17 cellular contexts compared by ENCODE assay signal in genomic region chr2:12741361-12741760, GRCh38. TPM values are rescaled to one million over a fixed set of nuclear protein-coding genes. Genes with fewer than 3 reads are reported as not detected.
A peak's percentile ranks its signal among the peaks of the same experiment; 100 is the strongest.
DNase-seq lines count a peak whose midpoint lies in the region; ATAC-seq and TF ChIP-seq lines count a peak whose summit lies in the region.
"Had no signal": no experiment of that assay in that cellular context is flagged by ENCODE, and none has a peak within 500 bp of the region (broad histone marks: within the 10 kb centered on the region; RNA-seq: fewer than 3 reads in every experiment).

No MANE protein-coding gene starts in this region.

- H3K9me3 ChIP-seq in PC-3 (ENCODE audit: low read length) (no peaks in the 10 kb centered on the region), spleen (no peaks in the 10 kb centered on the region)
- H3K9me3 ChIP-seq: Peyer's patch had no signal

- no peak overlapping the region for H3K27ac ChIP-seq in PC-3 (ENCODE audit: low read length)
- peak overlapping the region in 7 of 8 donors; percentile 22 to 97 (median 82) for H3K27ac ChIP-seq in spleen

- WGBS in spleen, 5 donors = 35 to 54% (median 41%) methylated on average over 3 of the region's 3 CpGs

- H2AFZ ChIP-seq in PC-3 (ENCODE audit: low read length) = no peak overlapping the region

- H3K4me3 ChIP-seq in PC-3 (ENCODE audit: low read length) (no peak overlapping the region), spleen (no peak overlapping the region)
- H3K4me3 ChIP-seq: Peyer's patch had no signal

- TSS peak; percentile 21 for BruUV-seq in PC-3 (replicated peaks; lab: Mats Ljungman, UMichigan)

- no peaks in the 10 kb centered on the region for H3K27me3 ChIP-seq in PC-3 (ENCODE audit: low read length)
- no peaks in the 10 kb centered on the region for H3K27me3 ChIP-seq in spleen (replicated peaks in 1 of 7)
- H3K27me3 ChIP-seq: Peyer's patch had no signal

- no peaks in the 10 kb centered on the region for H3K79me2 ChIP-seq in PC-3 (ENCODE audit: low read length)

- no peaks in the 10 kb centered on the region for H3K9me2 ChIP-seq in PC-3 (replicated peaks; ENCODE audit: low read length)

- no peak for DNase-seq in PC-3
- DNase-seq in mesothelial cell of epicardium (ENCODE audit: low spot score in 2 of 2, unreplicated experiment in 2 of 2) = no peak
- DNase-seq in spleen = no peak
- DNase-seq in GM20000 (ENCODE audit: low spot score) = no peak
- no peak for DNase-seq in activated CD4-positive, alpha-beta T cell treated with anti-CD3 and anti-CD28 coated beads for 4 hours
- no peak for DNase-seq in posterior vena cava (ENCODE audit: low spot score)
- DNase-seq in AML-193 (lab: John Stamatoyannopoulos, UW) = no peak
- DNase-seq: CD4-positive, alpha-beta memory T cell; DND-41; NCI-H1105; NCI-H1694; NCI-H2227 treated with DMSO at 0.1 percent for 48 hours; NCI-H524; Peyer's patch had no signal

- H3K9me3 Mint-ChIP-seq in brain (peaks cover 0 to 2% (median 0%) of the 10 kb centered on the region in 5 experiments), mesothelial cell of epicardium (no peaks in the 10 kb centered on the region)
- H3K9me3 Mint-ChIP-seq: CD4-positive, alpha-beta memory T cell; IgD-negative memory B cell had no signal

- no peaks in the 10 kb centered on the region for H3F3A ChIP-seq in PC-3 (ENCODE audit: low read length, unreplicated experiment)

- peak overlapping the region in 4 of 5 experiments; percentile 27 to 71 (median 34) for H3K27ac Mint-ChIP-seq in brain
- H3K27ac Mint-ChIP-seq in mesothelial cell of epicardium = peak overlapping the region; percentile 45
- H3K27ac Mint-ChIP-seq: IgD-negative memory B cell had no signal

- TF ChIP-seq CTCF in PC-3 (conservative IDR thresholded peaks at IDR 0.05; ENCODE audit: low read depth, low read length) = no peak
- no peak for TF ChIP-seq CTCF in brain (conservative IDR thresholded peaks at IDR 0.05)
- no peak for TF ChIP-seq CTCF in mesothelial cell of epicardium (IDR thresholded peaks at IDR 0.05; ENCODE audit: unreplicated experiment)
- TF ChIP-seq CTCF in spleen (IDR thresholded peaks at IDR 0.05 in 8 of 11, conservative IDR thresholded peaks at IDR 0.05 in 3 of 11) = no peak
- no peak for TF ChIP-seq CTCF in GM20000 (IDR thresholded peaks at IDR 0.05; ENCODE audit: extremely low read depth, missing control alignments)

- H3K4me2 ChIP-seq in PC-3 (ENCODE audit: low read length) = no peak overlapping the region

- peaks cover 57% of the 10 kb centered on the region for H3K4me1 Mint-ChIP-seq in brain
- H3K4me1 Mint-ChIP-seq in mesothelial cell of epicardium = peaks cover 16% of the 10 kb centered on the region

- peaks cover 70% of the 10 kb centered on the region for H3K36me3 Mint-ChIP-seq in brain
- peaks cover 24% of the 10 kb centered on the region for H3K36me3 Mint-ChIP-seq in mesothelial cell of epicardium

- H3K4me1 ChIP-seq in PC-3 (ENCODE audit: insufficient read depth, low read length) (no peaks in the 10 kb centered on the region), spleen (peaks cover 8 to 62% (median 29%) of the 10 kb centered on the region in 6 donors)
- H3K4me1 ChIP-seq: Peyer's patch had no signal

- H3K4me3 Mint-ChIP-seq in brain (peak overlapping the region in 1 of 5 experiments; percentile 17), mesothelial cell of epicardium (no peak overlapping the region)
- H3K4me3 Mint-ChIP-seq: CD4-positive, alpha-beta memory T cell had no signal

- no peak for ATAC-seq in PC-3
- ATAC-seq: HCT116 had no signal

- no peaks in the 10 kb centered on the region; the same call in 1 of the 2 replicates for H4K20me1 ChIP-seq in PC-3 (ENCODE audit: low read length)

- TF ChIP-seq POLR2A in spleen (IDR thresholded peaks at IDR 0.05) = no peak

- CTCF ChIA-PET in PC-3 (lab: Charles Lee) = no interaction called here

- H3K36me3 ChIP-seq in PC-3 (ENCODE audit: low read depth, low read length) (peaks cover 34% of the 10 kb centered on the region), spleen (peaks cover 0 to 76% (median 32%) of the 10 kb centered on the region in 6 donors)
- H3K36me3 ChIP-seq: Peyer's patch had no signal

- POLR2A ChIA-PET in PC-3 (lab: Charles Lee; ENCODE audit: unreplicated experiment) = no interaction called here

- intact Hi-C loops in PC-3 (cut with micrococcal nuclease) (no loop called here), spleen (cut with DNase I; ENCODE audit: low total_unique reads) (no loop called here), posterior vena cava (cut with DNase I) (no loop called here)

- H3K27me3 Mint-ChIP-seq in brain = no peaks in the 10 kb centered on the region
- H3K27me3 Mint-ChIP-seq in mesothelial cell of epicardium (ENCODE audit: low read depth) = no peaks in the 10 kb centered on the region
- H3K27me3 Mint-ChIP-seq: CD4-positive, alpha-beta memory T cell; IgD-negative memory B cell had no signal

- H3K9ac ChIP-seq in PC-3 (ENCODE audit: low read length) = no peak overlapping the region

RNA-seq across cellular contexts. Expression of gene TRIB2, which starts 24.6 kb away (rescaled TPM):
- total RNA-seq in PC-3 (2014; rRNA removed) (35.2 and 51.8 TPM in 2 replicates), mesothelial cell of epicardium (21.1 to 25.4 TPM (median 23.7 TPM) in 3 replicates), spleen (100 to 1,000 TPM in 5 of 7 donors, 10 to 100 TPM in 2; 69.3 to 216 (median 148) TPM), posterior vena cava (10 to 100 TPM; 29.4 to 34.5 TPM)
- polyA plus RNA-seq in brain (ENCODE audit: insufficient read depth, low read depth, low replicate concordance) (29.5 TPM), spleen (10 to 100 TPM; 45.5 to 73.3 (median 51.0) TPM)
